ENCODE assay signal across 10 cellular contexts in the genomic region with DNA sequence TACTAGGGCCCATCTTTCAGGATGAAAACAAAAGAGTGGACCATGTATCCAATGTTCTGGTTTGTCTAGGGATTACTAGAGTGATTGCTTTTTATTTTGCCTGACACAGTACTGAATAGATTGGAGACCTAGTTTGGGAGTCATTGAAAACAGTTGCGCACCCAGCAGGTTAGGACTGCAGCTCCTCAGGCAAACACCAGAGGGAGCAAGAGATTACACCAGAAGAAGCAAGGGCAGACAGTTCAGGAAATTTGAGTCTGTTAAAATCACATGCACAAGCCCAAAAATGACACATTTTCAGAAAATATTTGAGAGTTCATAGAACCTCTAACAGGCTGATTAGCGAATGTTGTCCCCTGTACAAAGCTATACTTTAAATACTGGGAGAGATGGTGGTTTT. TPM values are rescaled to one million over a fixed set of nuclear protein-coding genes. Genes with fewer than 3 reads are reported as not detected.
DNase-seq lines count a peak whose midpoint lies in the region; ATAC-seq and TF ChIP-seq lines count a peak whose summit lies in the region.
"Had no signal": no experiment of that assay in that cellular context is flagged by ENCODE, and none has a peak within 500 bp of the region (broad histone marks: within the 10 kb centered on the region; RNA-seq: fewer than 3 reads in every experiment).

No MANE protein-coding gene starts in this region.

- H3K4me3 ChIP-seq in adipocyte (ENCODE audit: low read length) (no peak overlapping the region), mucosa of descending colon (no peak overlapping the region), Peyer's patch (no peak overlapping the region)

- H3K9me3 ChIP-seq in adipocyte (ENCODE audit: control insufficient read depth, low read length) (peaks cover 6% of the 10 kb centered on the region), mucosa of descending colon (no peaks in the 10 kb centered on the region), Peyer's patch (no peaks in the 10 kb centered on the region)

- no peak overlapping the region for H3K9ac ChIP-seq in adipocyte (ENCODE audit: low read length)

- intact Hi-C loops in mucosa of descending colon (cut with DNase I, micrococcal nuclease), result no loop called here

- H3K27ac ChIP-seq in Peyer's patch, result no peak overlapping the region

- peak; percentile 25 for TF ChIP-seq CTCF in mucosa of descending colon (IDR thresholded peaks at IDR 0.05)
- peak in 2 of 6 experiments; percentile 15 to 17 for TF ChIP-seq CTCF in Peyer's patch (IDR thresholded peaks at IDR 0.05)

- DNase-seq in DMS 273 (lab: John Stamatoyannopoulos, UW; ENCODE audit: unreplicated experiment), result peak; percentile 48
- DNase-seq in DMS 273 treated with DMSO at 0.1 percent for 48 hours (lab: John Stamatoyannopoulos, UW), result no peak
- peak; percentile 6 for DNase-seq in HT1080 (ENCODE audit: low read depth)
- peak; percentile 63 for DNase-seq in adipocyte (ENCODE audit: low read depth)
- DNase-seq in mucosa of descending colon, result peak in 1 of 3 donors; percentile 10
- DNase-seq in activated naive CD4-positive, alpha-beta T cell (lab: John Stamatoyannopoulos, UW), result no peak
- no peak for DNase-seq in Peyer's patch
- DNase-seq: activated CD4-positive, alpha-beta T cell treated with anti-CD3 and anti-CD28 coated beads for 48 hours had no signal

- no peaks in the 10 kb centered on the region for H3K4me1 ChIP-seq in adipocyte (ENCODE audit: control insufficient read depth, insufficient read depth, low read length)
- no peaks in the 10 kb centered on the region for H3K4me1 ChIP-seq in mucosa of descending colon (ENCODE audit: low read depth)
- no peaks in the 10 kb centered on the region for H3K4me1 ChIP-seq in Peyer's patch

- H3K27me3 ChIP-seq in adipocyte (replicated peaks; ENCODE audit: control insufficient read depth, insufficient read depth, low read length) (no peaks in the 10 kb centered on the region), Peyer's patch (no peaks in the 10 kb centered on the region)

- no peak for TF ChIP-seq POLR2A in Peyer's patch (IDR thresholded peaks at IDR 0.05)

- H3K36me3 ChIP-seq in adipocyte (ENCODE audit: control insufficient read depth, insufficient read depth, low read length, severe bottlenecking) (no peaks in the 10 kb centered on the region), mucosa of descending colon (ENCODE audit: low read depth) (no peaks in the 10 kb centered on the region), Peyer's patch (no peaks in the 10 kb centered on the region)

- peak; percentile 38 for ATAC-seq in mucosa of descending colon
- no peak for ATAC-seq in GM18517 (IDR thresholded peaks at IDR 0.05; ENCODE audit: unreplicated experiment)

RNA-seq across cellular contexts. Expression of a gene that starts 55.6 kb away (rescaled TPM):
- total RNA-seq in HT1080 (2014; rRNA removed; shearing (Covaris generic)), result not detected in 2 replicates
- not detected in 2 replicates for polyA plus RNA-seq in HT1080 (2015; cell fraction: cytosol; rRNA removed)
- not detected in 2 replicates for polyA plus RNA-seq in HT1080 (2015; cell fraction: nucleus; rRNA removed)
- not detected for total RNA-seq in mucosa of descending colon
- not detected for total RNA-seq in Peyer's patch
- total RNA-seq: A172 had no signal

Comparison
In these comparisons a context has a peak if more than half of its experiments do, and no peak if none do; other contexts are left out.
1. DNase-seq: peak in DMS 273 (single experiment), HT1080 (single experiment) and adipocyte (single experiment); none in DMS 273 treated with DMSO at 0.1 percent for 48 hours (single experiment), activated naive CD4-positive, alpha-beta T cell (0 of 4) and Peyer's patch (0 of 3).